In genomic region chr9:132543960-132544359, GRCh38 we compare ENCODE assay signal across 1 cellular context.
TF ChIP-seq lines count a peak whose summit lies in the region.

No MANE protein-coding gene starts in this region.

TF ChIP-seq in H1, 55 proteins besides CTCF, POLR2A, EP300 and RAD21:
- TF ChIP-seq HDAC6 (IDR thresholded peaks at IDR 0.05; ENCODE audit: low read depth, low read length) (no peak), ATF2 (IDR thresholded peaks at IDR 0.05; ENCODE audit: low read length) (no peak), SP1 (IDR thresholded peaks at IDR 0.05; ENCODE audit: low read depth, low read length) (no peak)
TF ChIP-seq in H1: peak in this region for 0.
